Comparison of ENCODE assay signal across 21 cellular contexts in genomic region chr10:71750986-71751385, GRCh38. TPM values are rescaled to one million over a fixed set of nuclear protein-coding genes. Genes with fewer than 3 reads are reported as not detected.
DNase-seq lines count a peak whose midpoint lies in the region; ATAC-seq and TF ChIP-seq lines count a peak whose summit lies in the region.
"Had no signal": no experiment of that assay in that cellular context is flagged by ENCODE, and none has a peak within 500 bp of the region (broad histone marks: within the 10 kb centered on the region; RNA-seq: fewer than 3 reads in every experiment).

No MANE protein-coding gene starts in this region.

- TF ChIP-seq CTCF in activated B cell treated with CpG ODN at 0.5 μM for 24 hours (IDR thresholded peaks at IDR 0.05) (no peak), gastroesophageal sphincter (IDR thresholded peaks at IDR 0.05) (no peak)

- CTCF ChIA-PET in activated CD8-positive, alpha-beta memory T cell treated with anti-CD3 and anti-CD28 coated beads, Interleukin-2, amount 10 ng/mL, durations not matched to agents 7 days and 5 days (lab: Charles Lee) = interaction anchor here (1.0 to 1.3 kb wide), 2 partner anchors 18 to 22 kb away, joined by 3 to 6 read pairs; partner anchors contain the start of gene VSIR
- CTCF ChIA-PET in activated B cell treated with CpG ODN at 0.5 μM for 24 hours (lab: Charles Lee) = no interaction called here

- H3K27ac Mint-ChIP-seq in activated CD8-positive, alpha-beta memory T cell treated with anti-CD3 and anti-CD28 coated beads, Interleukin-2, amount 10 ng/mL, durations not matched to agents 7 days and 5 days = peak overlapping the region; percentile 97
- H3K27ac Mint-ChIP-seq in activated B cell treated with CpG ODN at 0.5 μM for 24 hours = peak overlapping the region; percentile 84
- H3K27ac Mint-ChIP-seq in stimulated activated memory B cell treated with anti-CD40 and anti-IgM and Interleukin-4, amounts not matched to agents 10 μg/mL and 1 μg/mL and 100 μg/mL, for 72 hours = peak overlapping the region; percentile 90

- peaks cover 0 to 64% of the 10 kb centered on the region in 2 donors for H3K36me3 ChIP-seq in gastroesophageal sphincter

- POLR2A ChIA-PET in activated B cell treated with CpG ODN at 0.5 μM for 24 hours (lab: Charles Lee) = interaction anchor here (1.0 to 1.5 kb wide), 3 partner anchors 15 to 23 kb away, joined by 3 to 6 read pairs (median 5); partner anchors contain the start of gene VSIR

- no peak for ATAC-seq in activated CD8-positive, alpha-beta memory T cell treated with anti-CD3 and anti-CD28 coated beads, Interleukin-2, amount 10 ng/mL, durations not matched to agents 7 days and 5 days
- no peak for ATAC-seq in activated B cell treated with CpG ODN at 0.5 μM for 24 hours (ENCODE audit: low read depth)
- no peak for ATAC-seq in gastroesophageal sphincter
- ATAC-seq in stimulated activated memory B cell treated with anti-CD40 and anti-IgM and Interleukin-4, amounts not matched to agents 10 μg/mL and 1 μg/mL and 100 μg/mL, for 72 hours = no peak
- no peak for ATAC-seq in GM19455 (IDR thresholded peaks at IDR 0.05; ENCODE audit: unreplicated experiment)
- no peak for ATAC-seq in HG02840 (IDR thresholded peaks at IDR 0.05; ENCODE audit: low FRiP score, unreplicated experiment)
- ATAC-seq: activated CD4-positive, CD25-positive, alpha-beta regulatory T cell treated with anti-CD3 and anti-CD28 coated beads, Interleukin-2, amount 50 U/mL, for 24 hours; left colon; sciatic nerve had no signal

- no peak for TF ChIP-seq EP300 in gastroesophageal sphincter (IDR thresholded peaks at IDR 0.05)

- no CpG with 5 or more reads among the region's 5 CpGs for WGBS in gastroesophageal sphincter (ENCODE audit: low coverage in 1 of 2), 2 donors

- no peak for DNase-seq in activated CD8-positive, alpha-beta memory T cell treated with anti-CD3 and anti-CD28 coated beads, Interleukin-2, amount 10 ng/mL, durations not matched to agents 7 days and 5 days
- no peak for DNase-seq in activated CD8-positive, alpha-beta memory T cell treated with anti-CD3 and anti-CD28 coated beads, Interleukin-2, amount 50 U/mL, for 48 hours
- DNase-seq in activated B cell treated with CpG ODN at 0.5 μM for 24 hours (no peak), SKM-1 treated with dmso at 0.1 percent for 144 hours (lab: John Stamatoyannopoulos, UW; ENCODE audit: unreplicated experiment) (no peak)
- DNase-seq: activated effector memory CD4-positive, alpha-beta T cell treated with Interleukin-2 at 50 U/mL for 16 hours; central memory CD4-positive, alpha-beta T cell; left colon; NCI-H1105; NCI-H226; stimulated activated CD4-positive, alpha-beta T cell treated with anti-CD3 and anti-CD28 coated beads, Interleukin-4, amount 100 ng/mL, for 4 hours; stimulated activated naive CD4-positive, alpha-beta T cell had no signal

- H3K9me3 ChIP-seq in gastroesophageal sphincter = no peaks in the 10 kb centered on the region

- H3K4me1 Mint-ChIP-seq in activated CD8-positive, alpha-beta memory T cell treated with anti-CD3 and anti-CD28 coated beads, Interleukin-2, amount 10 ng/mL, durations not matched to agents 7 days and 5 days = peaks cover 84% of the 10 kb centered on the region
- H3K4me1 Mint-ChIP-seq in activated B cell treated with CpG ODN at 0.5 μM for 24 hours = peaks cover 82% of the 10 kb centered on the region
- peaks cover 85% of the 10 kb centered on the region for H3K4me1 Mint-ChIP-seq in stimulated activated memory B cell treated with anti-CD40 and anti-IgM and Interleukin-4, amounts not matched to agents 10 μg/mL and 1 μg/mL and 100 μg/mL, for 72 hours

- peaks cover 17% of the 10 kb centered on the region for H3K36me3 Mint-ChIP-seq in activated CD8-positive, alpha-beta memory T cell treated with anti-CD3 and anti-CD28 coated beads, Interleukin-2, amount 10 ng/mL, durations not matched to agents 7 days and 5 days
- H3K36me3 Mint-ChIP-seq in activated B cell treated with CpG ODN at 0.5 μM for 24 hours (ENCODE audit: low read depth) = peaks cover 8% of the 10 kb centered on the region
- H3K36me3 Mint-ChIP-seq in stimulated activated memory B cell treated with anti-CD40 and anti-IgM and Interleukin-4, amounts not matched to agents 10 μg/mL and 1 μg/mL and 100 μg/mL, for 72 hours = peaks cover 8% of the 10 kb centered on the region

- H3K27me3 ChIP-seq in gastroesophageal sphincter = no peaks in the 10 kb centered on the region

- no peaks in the 10 kb centered on the region for H3K9me3 Mint-ChIP-seq in activated CD8-positive, alpha-beta memory T cell treated with anti-CD3 and anti-CD28 coated beads, Interleukin-2, amount 10 ng/mL, durations not matched to agents 7 days and 5 days (ENCODE audit: low read depth)
- no peaks in the 10 kb centered on the region for H3K9me3 Mint-ChIP-seq in activated B cell treated with CpG ODN at 0.5 μM for 24 hours
- no peaks in the 10 kb centered on the region for H3K9me3 Mint-ChIP-seq in stimulated activated memory B cell treated with anti-CD40 and anti-IgM and Interleukin-4, amounts not matched to agents 10 μg/mL and 1 μg/mL and 100 μg/mL, for 72 hours
- H3K9me3 Mint-ChIP-seq: neural crest cell had no signal

- H3K4me1 ChIP-seq in gastroesophageal sphincter = peaks cover 0 to 97% (median 37%) of the 10 kb centered on the region in 3 donors

- peak overlapping the region in 3 of 4 donors; percentile 14 to 78 (median 72) for H3K27ac ChIP-seq in gastroesophageal sphincter

- intact Hi-C loops in activated B cell treated with CpG ODN at 0.5 μM for 24 hours (cut with micrococcal nuclease) = no loop called here

- no peak overlapping the region for H3K4me3 ChIP-seq in gastroesophageal sphincter

- TF ChIP-seq POLR2A in gastroesophageal sphincter (IDR thresholded peaks at IDR 0.05) = no peak

- H3K4me3 Mint-ChIP-seq in activated CD8-positive, alpha-beta memory T cell treated with anti-CD3 and anti-CD28 coated beads, Interleukin-2, amount 10 ng/mL, durations not matched to agents 7 days and 5 days = no peak overlapping the region
- H3K4me3 Mint-ChIP-seq in activated B cell treated with CpG ODN at 0.5 μM for 24 hours = peak overlapping the region; percentile 56
- no peak overlapping the region for H3K4me3 Mint-ChIP-seq in stimulated activated memory B cell treated with anti-CD40 and anti-IgM and Interleukin-4, amounts not matched to agents 10 μg/mL and 1 μg/mL and 100 μg/mL, for 72 hours
- H3K4me3 Mint-ChIP-seq: neural crest cell had no signal

- no peaks in the 10 kb centered on the region for H3K27me3 Mint-ChIP-seq in activated CD8-positive, alpha-beta memory T cell treated with anti-CD3 and anti-CD28 coated beads, Interleukin-2, amount 10 ng/mL, durations not matched to agents 7 days and 5 days
- no peaks in the 10 kb centered on the region for H3K27me3 Mint-ChIP-seq in activated B cell treated with CpG ODN at 0.5 μM for 24 hours
- H3K27me3 Mint-ChIP-seq in stimulated activated memory B cell treated with anti-CD40 and anti-IgM and Interleukin-4, amounts not matched to agents 10 μg/mL and 1 μg/mL and 100 μg/mL, for 72 hours = no peaks in the 10 kb centered on the region

RNA-seq across cellular contexts. Expression of gene VSIR, which starts 22.3 kb away (rescaled TPM):
- total RNA-seq in activated CD8-positive, alpha-beta memory T cell treated with anti-CD3 and anti-CD28 coated beads, Interleukin-2, amount 10 ng/mL, durations not matched to agents 7 days and 5 days = 10 to 100 TPM; 37.8 to 68.4 TPM
- total RNA-seq in activated B cell treated with CpG ODN at 0.5 μM for 24 hours (20.9 and 21.4 TPM in 2 replicates), gastroesophageal sphincter (10 to 100 TPM; 34.7 to 83.6 (median 61.6) TPM)
- total RNA-seq: A673, H1, neural crest cell had no signal

RNA-seq across cellular contexts. Expression of gene C10orf105, which starts 31.4 kb away (rescaled TPM):
- total RNA-seq in activated CD8-positive, alpha-beta memory T cell treated with anti-CD3 and anti-CD28 coated beads, Interleukin-2, amount 10 ng/mL, durations not matched to agents 7 days and 5 days = under 1 TPM; 0.18 to 0.26 TPM
- not detected in 2 replicates for total RNA-seq in activated B cell treated with CpG ODN at 0.5 μM for 24 hours
- under 1 TPM in 1 of 4 donors, not detected in 3; 0.13 TPM for total RNA-seq in gastroesophageal sphincter
- total RNA-seq: A673, epithelial cell of proximal tubule had no signal
